26 cellular contexts compared by ENCODE assay signal in the genomic region with DNA sequence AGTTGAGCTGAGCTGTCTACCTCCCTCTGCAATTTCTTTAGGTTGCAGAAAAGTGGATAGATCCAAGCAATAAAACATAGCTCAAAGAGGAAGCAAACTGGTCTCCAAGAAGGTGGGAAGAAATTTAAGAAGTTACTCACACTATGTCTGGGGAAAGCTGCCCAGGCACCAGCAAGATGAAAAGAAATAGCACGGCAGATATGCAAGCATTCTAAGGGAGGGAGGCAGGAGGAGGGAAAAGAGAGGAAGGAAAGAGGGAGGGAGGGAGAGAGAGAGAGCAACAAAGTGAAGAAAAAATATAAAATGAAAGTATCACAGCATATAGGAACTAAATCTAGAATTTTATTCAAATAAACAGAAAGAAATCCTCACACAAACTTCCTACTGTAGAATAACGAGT.
"Had no signal": no experiment of that assay in that cellular context is flagged by ENCODE, and none has a peak within 500 bp of the region (broad histone marks: within the 10 kb centered on the region; RNA-seq: fewer than 3 reads in every experiment).

No MANE protein-coding gene starts in this region.

- DNase-seq: activated CD4-positive, alpha-beta memory T cell treated with anti-CD3 and anti-CD28 coated beads, Interleukin-2, amount 10 ng/mL, durations not matched to agents 7 days and 5 days; activated CD4-positive, alpha-beta T cell treated with anti-CD3 and anti-CD28 coated beads for 4 hours; activated CD4-positive, CD25-positive, alpha-beta regulatory T cell treated with anti-CD3 and anti-CD28 coated beads, Interleukin-2, amount 50 U/mL, for 72 hours; activated CD8-positive, alpha-beta memory T cell treated with anti-CD3 and anti-CD28 coated beads for 24 hours; activated CD8-positive, alpha-beta memory T cell treated with anti-CD3 and anti-CD28 coated beads, Interleukin-2, amount 10 ng/mL, durations not matched to agents 7 days and 5 days; activated CD8-positive, alpha-beta memory T cell treated with anti-CD3 and anti-CD28 coated beads, Interleukin-2, amount 50 U/mL, for 48 hours; activated effector memory CD4-positive, alpha-beta T cell treated with Interleukin-2 at 50 U/mL for 16 hours; activated naive CD4-positive, alpha-beta T cell treated with anti-CD3 and anti-CD28 coated beads, Interleukin-2, amount 10 ng/mL, durations not matched to agents 7 days and 5 days; activated T-cell treated with anti-CD3 and anti-CD28 coated beads, Interleukin-2, amount 50 U/mL, for 48 hours; amniotic stem cell; aorta; brain microvascular endothelial cell; Kasumi-1; KG1; MG63; NCI-H1048; NCI-H1105 treated with DMSO at 0.1 percent for 48 hours; NCI-H1436; NCI-H1694; NCI-H1930; NCI-H2081 treated with DMSO at 0.1 percent for 48 hours; NCI-H345; NCI-H524 treated with DMSO at 0.1 percent for 48 hours; SHP77; SK-N-SH had no signal

- H3K9me3 ChIP-seq: MG63, SJSA1, SK-N-SH had no signal

- H3K4me3 ChIP-seq: MG63, SJSA1 had no signal

- H3K27ac ChIP-seq: brain microvascular endothelial cell, SJSA1 had no signal

- H3K36me3 ChIP-seq: brain microvascular endothelial cell, MG63, SJSA1 had no signal

- H3K4me1 ChIP-seq: SJSA1 had no signal
